ENCODE assay signal across 1 cellular context in the genomic region with DNA sequence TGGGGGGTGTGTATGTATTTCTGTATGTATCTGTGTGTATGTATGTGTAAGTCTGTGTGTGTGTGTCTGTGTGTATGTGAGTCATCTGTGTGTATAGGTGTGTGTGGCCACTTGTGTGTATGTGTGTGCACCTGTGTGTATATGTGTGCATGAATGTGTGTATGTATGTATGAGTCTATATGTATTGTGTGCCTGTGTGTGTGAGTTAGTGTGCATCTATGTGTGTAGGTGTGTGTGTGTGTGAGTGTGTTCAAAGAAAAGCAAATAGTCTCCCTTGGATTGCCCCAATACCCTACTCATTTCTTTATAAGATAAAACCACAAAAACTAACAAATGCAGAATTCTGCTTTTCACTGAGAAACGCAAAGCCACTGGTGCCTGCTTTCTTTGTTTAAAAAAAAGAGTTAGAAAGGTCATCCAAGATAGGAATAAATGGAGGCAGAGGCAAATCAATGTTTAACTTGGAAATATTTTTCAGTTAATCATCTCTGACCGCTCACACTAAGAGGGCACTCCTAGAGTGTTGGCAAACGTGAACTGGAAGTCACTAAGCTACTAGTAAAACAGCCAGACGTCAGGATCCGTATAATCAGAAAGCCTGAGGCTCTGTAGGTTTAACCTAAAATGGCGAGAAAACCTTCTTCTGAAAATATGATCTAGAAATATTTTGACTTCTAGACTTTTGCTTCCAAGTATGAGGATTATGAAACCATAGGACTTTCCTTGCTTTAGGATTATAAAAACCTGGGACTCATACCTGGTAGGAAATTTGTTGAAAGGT.
TF ChIP-seq lines count a peak whose summit lies in the region.

No MANE protein-coding gene starts in this region.

TF ChIP-seq in HepG2, 621 proteins besides CTCF, POLR2A, EP300 and RAD21 (continued from another document and continues in another):
- no peak; the same call in 1 of the 2 replicates for TF ChIP-seq HOXA5 (CRISPR knock-in tag; IDR thresholded peaks at IDR 0.05)
- TF ChIP-seq, protein P1, sequence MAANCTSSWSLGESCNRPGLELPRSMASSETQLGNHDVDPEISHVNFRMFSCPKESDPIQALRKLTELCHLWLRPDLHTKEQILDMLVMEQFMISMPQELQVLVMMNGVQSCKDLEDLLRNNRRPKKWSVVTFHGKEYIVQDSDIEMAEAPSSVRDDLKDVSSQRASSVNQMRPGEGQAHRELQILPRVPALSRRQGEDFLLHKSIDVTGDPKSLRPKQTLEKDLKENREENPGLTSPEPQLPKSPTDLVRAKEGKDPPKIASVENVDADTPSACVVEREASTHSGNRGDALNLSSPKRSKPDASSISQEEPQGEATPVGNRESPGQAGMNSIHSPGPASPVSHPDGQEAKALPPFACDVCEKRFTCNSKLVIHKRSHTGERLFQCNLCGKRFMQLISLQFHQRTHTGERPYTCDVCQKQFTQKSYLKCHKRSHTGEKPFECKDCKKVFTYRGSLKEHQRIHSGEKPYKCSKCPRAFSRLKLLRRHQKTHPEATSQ (CRISPR knock-in tag; IDR thresholded peaks at IDR 0.05; ENCODE audit: borderline replicate concordance), result peak; percentile 63; the same call in 1 of the 2 replicates
- TF ChIP-seq, protein P2, sequence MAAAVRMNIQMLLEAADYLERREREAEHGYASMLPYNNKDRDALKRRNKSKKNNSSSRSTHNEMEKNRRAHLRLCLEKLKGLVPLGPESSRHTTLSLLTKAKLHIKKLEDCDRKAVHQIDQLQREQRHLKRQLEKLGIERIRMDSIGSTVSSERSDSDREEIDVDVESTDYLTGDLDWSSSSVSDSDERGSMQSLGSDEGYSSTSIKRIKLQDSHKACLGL (CRISPR knock-in tag; IDR thresholded peaks at IDR 0.05), result no peak
- no peak for TF ChIP-seq MAFG (CRISPR knock-in tag; IDR thresholded peaks at IDR 0.05)
- TF ChIP-seq ZNF788 (CRISPR knock-in tag; IDR thresholded peaks at IDR 0.05; ENCODE audit: borderline replicate concordance), result no peak
- TF ChIP-seq, protein P3, sequence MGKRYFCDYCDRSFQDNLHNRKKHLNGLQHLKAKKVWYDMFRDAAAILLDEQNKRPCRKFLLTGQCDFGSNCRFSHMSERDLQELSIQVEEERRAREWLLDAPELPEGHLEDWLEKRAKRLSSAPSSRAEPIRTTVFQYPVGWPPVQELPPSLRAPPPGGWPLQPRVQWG (CRISPR knock-in tag; IDR thresholded peaks at IDR 0.05; ENCODE audit: borderline replicate concordance, low read depth), result no peak
- TF ChIP-seq, protein P4, sequence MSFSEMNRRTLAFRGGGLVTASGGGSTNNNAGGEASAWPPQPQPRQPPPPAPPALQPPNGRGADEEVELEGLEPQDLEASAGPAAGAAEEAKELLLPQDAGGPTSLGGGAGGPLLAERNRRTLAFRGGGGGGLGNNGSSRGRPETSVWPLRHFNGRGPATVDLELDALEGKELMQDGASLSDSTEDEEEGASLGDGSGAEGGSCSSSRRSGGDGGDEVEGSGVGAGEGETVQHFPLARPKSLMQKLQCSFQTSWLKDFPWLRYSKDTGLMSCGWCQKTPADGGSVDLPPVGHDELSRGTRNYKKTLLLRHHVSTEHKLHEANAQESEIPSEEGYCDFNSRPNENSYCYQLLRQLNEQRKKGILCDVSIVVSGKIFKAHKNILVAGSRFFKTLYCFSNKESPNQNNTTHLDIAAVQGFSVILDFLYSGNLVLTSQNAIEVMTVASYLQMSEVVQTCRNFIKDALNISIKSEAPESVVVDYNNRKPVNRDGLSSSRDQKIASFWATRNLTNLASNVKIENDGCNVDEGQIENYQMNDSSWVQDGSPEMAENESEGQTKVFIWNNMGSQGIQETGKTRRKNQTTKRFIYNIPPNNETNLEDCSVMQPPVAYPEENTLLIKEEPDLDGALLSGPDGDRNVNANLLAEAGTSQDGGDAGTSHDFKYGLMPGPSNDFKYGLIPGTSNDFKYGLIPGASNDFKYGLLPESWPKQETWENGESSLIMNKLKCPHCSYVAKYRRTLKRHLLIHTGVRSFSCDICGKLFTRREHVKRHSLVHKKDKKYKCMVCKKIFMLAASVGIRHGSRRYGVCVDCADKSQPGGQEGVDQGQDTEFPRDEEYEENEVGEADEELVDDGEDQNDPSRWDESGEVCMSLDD (CRISPR knock-in tag; IDR thresholded peaks at IDR 0.05; ENCODE audit: borderline replicate concordance), result no peak; the same call in 1 of the 2 replicates
- 0 out of 2 replicates have a peak, but pooled peaks have one; percentile 7 for TF ChIP-seq ZBTB7B (CRISPR knock-in tag; IDR thresholded peaks at IDR 0.05)
- no peak for TF ChIP-seq MLLT10 (CRISPR knock-in tag; IDR thresholded peaks at IDR 0.05)
- no peak for TF ChIP-seq PLRG1 (conservative IDR thresholded peaks at IDR 0.05)
- peak; percentile 74 for TF ChIP-seq ERF (CRISPR knock-in tag; IDR thresholded peaks at IDR 0.05)
- TF ChIP-seq, protein P5, sequence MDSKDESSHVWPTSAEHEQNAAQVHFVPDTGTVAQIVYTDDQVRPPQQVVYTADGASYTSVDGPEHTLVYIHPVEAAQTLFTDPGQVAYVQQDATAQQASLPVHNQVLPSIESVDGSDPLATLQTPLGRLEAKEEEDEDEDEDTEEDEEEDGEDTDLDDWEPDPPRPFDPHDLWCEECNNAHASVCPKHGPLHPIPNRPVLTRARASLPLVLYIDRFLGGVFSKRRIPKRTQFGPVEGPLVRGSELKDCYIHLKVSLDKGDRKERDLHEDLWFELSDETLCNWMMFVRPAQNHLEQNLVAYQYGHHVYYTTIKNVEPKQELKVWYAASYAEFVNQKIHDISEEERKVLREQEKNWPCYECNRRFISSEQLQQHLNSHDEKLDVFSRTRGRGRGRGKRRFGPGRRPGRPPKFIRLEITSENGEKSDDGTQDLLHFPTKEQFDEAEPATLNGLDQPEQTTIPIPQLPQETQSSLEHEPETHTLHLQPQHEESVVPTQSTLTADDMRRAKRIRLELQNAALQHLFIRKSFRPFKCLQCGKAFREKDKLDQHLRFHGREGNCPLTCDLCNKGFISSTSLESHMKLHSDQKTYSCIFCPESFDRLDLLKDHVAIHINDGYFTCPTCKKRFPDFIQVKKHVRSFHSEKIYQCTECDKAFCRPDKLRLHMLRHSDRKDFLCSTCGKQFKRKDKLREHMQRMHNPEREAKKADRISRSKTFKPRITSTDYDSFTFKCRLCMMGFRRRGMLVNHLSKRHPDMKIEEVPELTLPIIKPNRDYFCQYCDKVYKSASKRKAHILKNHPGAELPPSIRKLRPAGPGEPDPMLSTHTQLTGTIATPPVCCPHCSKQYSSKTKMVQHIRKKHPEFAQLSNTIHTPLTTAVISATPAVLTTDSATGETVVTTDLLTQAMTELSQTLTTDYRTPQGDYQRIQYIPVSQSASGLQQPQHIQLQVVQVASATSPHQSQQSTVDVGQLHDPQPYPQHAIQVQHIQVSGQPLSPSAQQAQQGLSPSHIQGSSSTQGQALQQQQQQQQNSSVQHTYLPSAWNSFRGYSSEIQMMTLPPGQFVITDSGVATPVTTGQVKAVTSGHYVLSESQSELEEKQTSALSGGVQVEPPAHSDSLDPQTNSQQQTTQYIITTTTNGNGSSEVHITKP (CRISPR knock-in tag; IDR thresholded peaks at IDR 0.05; ENCODE audit: low read depth), result no peak; the same call in 1 of the 2 replicates
- TF ChIP-seq MAF1 (CRISPR knock-in tag; IDR thresholded peaks at IDR 0.05; ENCODE audit: borderline replicate concordance), result no peak
- no peak for TF ChIP-seq SKI (IDR thresholded peaks at IDR 0.05; ENCODE audit: partially characterized antibody)
- TF ChIP-seq ZNF577 (CRISPR knock-in tag; IDR thresholded peaks at IDR 0.05; ENCODE audit: borderline replicate concordance, low read depth), result no peak
- TF ChIP-seq NFIC (IDR thresholded peaks at IDR 0.05; ENCODE audit: low read length), result peak; percentile 19; the same call in 1 of the 2 replicates
- peak; percentile 76 for TF ChIP-seq TCF7 (IDR thresholded peaks at IDR 0.05; ENCODE audit: low read depth)
- TF ChIP-seq FIP1L1 (IDR thresholded peaks at IDR 0.05; ENCODE audit: borderline replicate concordance, insufficient read depth, low read depth, low read length), result no peak
- no peak for TF ChIP-seq ZNF333 (CRISPR knock-in tag; IDR thresholded peaks at IDR 0.05; ENCODE audit: borderline replicate concordance)
- no peak for TF ChIP-seq NFRKB (IDR thresholded peaks at IDR 0.05)
- TF ChIP-seq POLR2AphosphoS5 (IDR thresholded peaks at IDR 0.05; ENCODE audit: low read depth, low read length), result peak; percentile 86
- TF ChIP-seq ZNF891 (CRISPR knock-in tag; IDR thresholded peaks at IDR 0.05), result no peak
- TF ChIP-seq RBM22 (optimal IDR thresholded peaks at IDR 0.05; ENCODE audit: low read length), result no peak
- TF ChIP-seq ZNF850 (CRISPR knock-in tag; conservative IDR thresholded peaks at IDR 0.05), result no peak
- TF ChIP-seq KDM6A (CRISPR knock-in tag; IDR thresholded peaks at IDR 0.05; ENCODE audit: low read depth), result no peak; the same call in 1 of the 2 replicates
- no peak for TF ChIP-seq PITX1 (CRISPR knock-in tag; IDR thresholded peaks at IDR 0.05)
- TF ChIP-seq, protein P6, sequence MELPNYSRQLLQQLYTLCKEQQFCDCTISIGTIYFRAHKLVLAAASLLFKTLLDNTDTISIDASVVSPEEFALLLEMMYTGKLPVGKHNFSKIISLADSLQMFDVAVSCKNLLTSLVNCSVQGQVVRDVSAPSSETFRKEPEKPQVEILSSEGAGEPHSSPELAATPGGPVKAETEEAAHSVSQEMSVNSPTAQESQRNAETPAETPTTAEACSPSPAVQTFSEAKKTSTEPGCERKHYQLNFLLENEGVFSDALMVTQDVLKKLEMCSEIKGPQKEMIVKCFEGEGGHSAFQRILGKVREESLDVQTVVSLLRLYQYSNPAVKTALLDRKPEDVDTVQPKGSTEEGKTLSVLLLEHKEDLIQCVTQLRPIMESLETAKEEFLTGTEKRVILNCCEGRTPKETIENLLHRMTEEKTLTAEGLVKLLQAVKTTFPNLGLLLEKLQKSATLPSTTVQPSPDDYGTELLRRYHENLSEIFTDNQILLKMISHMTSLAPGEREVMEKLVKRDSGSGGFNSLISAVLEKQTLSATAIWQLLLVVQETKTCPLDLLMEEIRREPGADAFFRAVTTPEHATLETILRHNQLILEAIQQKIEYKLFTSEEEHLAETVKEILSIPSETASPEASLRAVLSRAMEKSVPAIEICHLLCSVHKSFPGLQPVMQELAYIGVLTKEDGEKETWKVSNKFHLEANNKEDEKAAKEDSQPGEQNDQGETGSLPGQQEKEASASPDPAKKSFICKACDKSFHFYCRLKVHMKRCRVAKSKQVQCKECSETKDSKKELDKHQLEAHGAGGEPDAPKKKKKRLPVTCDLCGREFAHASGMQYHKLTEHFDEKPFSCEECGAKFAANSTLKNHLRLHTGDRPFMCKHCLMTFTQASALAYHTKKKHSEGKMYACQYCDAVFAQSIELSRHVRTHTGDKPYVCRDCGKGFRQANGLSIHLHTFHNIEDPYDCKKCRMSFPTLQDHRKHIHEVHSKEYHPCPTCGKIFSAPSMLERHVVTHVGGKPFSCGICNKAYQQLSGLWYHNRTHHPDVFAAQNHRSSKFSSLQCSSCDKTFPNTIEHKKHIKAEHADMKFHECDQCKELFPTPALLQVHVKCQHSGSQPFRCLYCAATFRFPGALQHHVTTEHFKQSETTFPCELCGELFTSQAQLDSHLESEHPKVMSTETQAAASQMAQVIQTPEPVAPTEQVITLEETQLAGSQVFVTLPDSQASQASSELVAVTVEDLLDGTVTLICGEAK (IDR thresholded peaks at IDR 0.05), result no peak; the same call in 1 of the 2 replicates
- TF ChIP-seq, protein P6 (CRISPR knock-in tag; IDR thresholded peaks at IDR 0.05), result no peak
- TF ChIP-seq, protein P7, sequence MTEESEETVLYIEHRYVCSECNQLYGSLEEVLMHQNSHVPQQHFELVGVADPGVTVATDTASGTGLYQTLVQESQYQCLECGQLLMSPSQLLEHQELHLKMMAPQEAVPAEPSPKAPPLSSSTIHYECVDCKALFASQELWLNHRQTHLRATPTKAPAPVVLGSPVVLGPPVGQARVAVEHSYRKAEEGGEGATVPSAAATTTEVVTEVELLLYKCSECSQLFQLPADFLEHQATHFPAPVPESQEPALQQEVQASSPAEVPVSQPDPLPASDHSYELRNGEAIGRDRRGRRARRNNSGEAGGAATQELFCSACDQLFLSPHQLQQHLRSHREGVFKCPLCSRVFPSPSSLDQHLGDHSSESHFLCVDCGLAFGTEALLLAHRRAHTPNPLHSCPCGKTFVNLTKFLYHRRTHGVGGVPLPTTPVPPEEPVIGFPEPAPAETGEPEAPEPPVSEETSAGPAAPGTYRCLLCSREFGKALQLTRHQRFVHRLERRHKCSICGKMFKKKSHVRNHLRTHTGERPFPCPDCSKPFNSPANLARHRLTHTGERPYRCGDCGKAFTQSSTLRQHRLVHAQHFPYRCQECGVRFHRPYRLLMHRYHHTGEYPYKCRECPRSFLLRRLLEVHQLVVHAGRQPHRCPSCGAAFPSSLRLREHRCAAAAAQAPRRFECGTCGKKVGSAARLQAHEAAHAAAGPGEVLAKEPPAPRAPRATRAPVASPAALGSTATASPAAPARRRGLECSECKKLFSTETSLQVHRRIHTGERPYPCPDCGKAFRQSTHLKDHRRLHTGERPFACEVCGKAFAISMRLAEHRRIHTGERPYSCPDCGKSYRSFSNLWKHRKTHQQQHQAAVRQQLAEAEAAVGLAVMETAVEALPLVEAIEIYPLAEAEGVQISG (CRISPR knock-in tag; IDR thresholded peaks at IDR 0.05), result no peak
- no peak for TF ChIP-seq SETDB1 (CRISPR knock-in tag; IDR thresholded peaks at IDR 0.05; ENCODE audit: borderline replicate concordance)
- no peak for TF ChIP-seq NPAS2 (CRISPR knock-in tag; IDR thresholded peaks at IDR 0.05; ENCODE audit: borderline replicate concordance)
